Comparison of ENCODE assay signal across 19 cellular contexts in genomic region chr14:104697317-104697703, GRCh38. TPM values are rescaled to one million over a fixed set of nuclear protein-coding genes. Genes with fewer than 3 reads are reported as not detected.
A peak's percentile ranks its signal among the peaks of the same experiment; 100 is the strongest.
DNase-seq lines count a peak whose midpoint lies in the region; ATAC-seq and TF ChIP-seq lines count a peak whose summit lies in the region.
"Had no signal": no experiment of that assay in that cellular context is flagged by ENCODE, and none has a peak within 500 bp of the region (broad histone marks: within the 10 kb centered on the region; RNA-seq: fewer than 3 reads in every experiment).

No MANE protein-coding gene starts in this region.

- no peak for TF ChIP-seq RAD21 in IMR-90 (IDR thresholded peaks at IDR 0.05; ENCODE audit: low read length)

- H2BK15ac ChIP-seq in IMR-90 (ENCODE audit: low read depth, low read length), result no peak overlapping the region

- H3K4ac ChIP-seq in IMR-90 (ENCODE audit: low read depth, low read length), result no peak overlapping the region

- ATAC-seq in IMR-90 (ENCODE audit: low read depth), result no peak
- peak; percentile 6 for ATAC-seq in sciatic nerve

- H3K9me3 ChIP-seq in BLaER1 (no peaks in the 10 kb centered on the region), IMR-90 (ENCODE audit: control insufficient read depth, insufficient read depth, low read length) (no peaks in the 10 kb centered on the region), esophagus muscularis mucosa (no peaks in the 10 kb centered on the region), hepatocyte (ENCODE audit: low read depth) (no peaks in the 10 kb centered on the region)
- H3K9me3 ChIP-seq: MG63 had no signal

- TF ChIP-seq EP300 in esophagus muscularis mucosa (IDR thresholded peaks at IDR 0.05), result no peak

- H3K18ac ChIP-seq in IMR-90 (ENCODE audit: low read depth, low read length), result no peak overlapping the region

- no peak overlapping the region for H3K56ac ChIP-seq in IMR-90 (ENCODE audit: extremely low read depth, insufficient read depth, low read length)

- H2BK5ac ChIP-seq in IMR-90 (ENCODE audit: low read depth, low read length, poor library complexity, severe bottlenecking), result no peak overlapping the region

- H3K4me1 ChIP-seq in BLaER1 (peaks cover 98% of the 10 kb centered on the region), IMR-90 (ENCODE audit: control insufficient read depth, insufficient read depth, low read length) (peaks cover 28% of the 10 kb centered on the region), esophagus muscularis mucosa (peaks cover 85 to 100% (median 93%) of the 10 kb centered on the region in 4 donors), hepatocyte (ENCODE audit: insufficient read depth) (peaks cover 12% of the 10 kb centered on the region)

- dilution Hi-C loops in IMR-90 (cut with HindIII; ENCODE audit: low sequenced_read_pairs, unreplicated experiment), result no loop called here

- H2BK120ac ChIP-seq in IMR-90 (ENCODE audit: low read depth, low read length), result no peak overlapping the region

- peaks cover 38% of the 10 kb centered on the region for H3K79me2 ChIP-seq in hepatocyte

- in situ Hi-C loops in IMR-90 (cut with MboI; ENCODE audit: low sequenced_read_pairs), result no loop called here

- no peak overlapping the region for H2AFZ ChIP-seq in IMR-90 (replicated peaks; ENCODE audit: low read length, poor library complexity)
- H2AFZ ChIP-seq in hepatocyte, result no peak overlapping the region
- H2AFZ ChIP-seq: GM23338 had no signal

- H4K20me1 ChIP-seq in BLaER1, result peaks cover 100% of the 10 kb centered on the region
- H4K20me1 ChIP-seq in IMR-90 (ENCODE audit: insufficient read depth, low read length), result peaks cover 99% of the 10 kb centered on the region
- peaks cover 29% of the 10 kb centered on the region for H4K20me1 ChIP-seq in hepatocyte (ENCODE audit: insufficient read depth, poor library complexity, severe bottlenecking)

- no peak overlapping the region for H3K23ac ChIP-seq in IMR-90 (ENCODE audit: low read depth, low read length)

- H3K4me3 ChIP-seq in BLaER1 (no peak overlapping the region), IMR-90 (ENCODE audit: insufficient read depth, low read depth, low read length) (no peak overlapping the region), esophagus muscularis mucosa (no peak overlapping the region), hepatocyte (no peak overlapping the region)
- H3K4me3 ChIP-seq: GM23338, MG63 had no signal

- H3K4me2 ChIP-seq in BLaER1 (peak overlapping the region; percentile 14; the same call in 1 of the 2 replicates), IMR-90 (ENCODE audit: low read depth, low read length) (no peak overlapping the region), hepatocyte (no peak overlapping the region)
- H3K4me2 ChIP-seq: GM23338 had no signal

- H3K27me3 ChIP-seq in BLaER1 (no peaks in the 10 kb centered on the region), IMR-90 (ENCODE audit: control insufficient read depth, insufficient read depth, low read length) (no peaks in the 10 kb centered on the region), esophagus muscularis mucosa (no peaks in the 10 kb centered on the region), hepatocyte (no peaks in the 10 kb centered on the region)
- H3K27me3 ChIP-seq: MG63 had no signal

- DNase-seq in IMR-90 (no peak), esophagus muscularis mucosa (ENCODE audit: extremely low spot score) (no peak), sciatic nerve (ENCODE audit: low spot score) (no peak), hepatocyte (ENCODE audit: low spot score) (no peak), NCI-H510A treated with DMSO at 0.1 percent for 48 hours (lab: John Stamatoyannopoulos, UW) (no peak), mesenteric fat pad (ENCODE audit: low spot score) (no peak), germinal center (ENCODE audit: low spot score) (no peak)
- DNase-seq: activated naive CD4-positive, alpha-beta T cell treated with Interleukin-2 at 50 U/mL for 16 hours; AML-193; DMS53; glutamatergic neuron; MG63; naive B cell; NCI-H2029 treated with DMSO at 0.1 percent for 48 hours; NCI-H526 treated with DMSO at 0.1 percent for 48 hours; stimulated activated CD8-positive, alpha-beta memory T cell treated with anti-CD3 and anti-CD28 coated beads, Interleukin-4, amount 100 ng/mL, for 48 hours; WERI-Rb-1 had no signal

- H2AK5ac ChIP-seq in IMR-90 (ENCODE audit: low read depth, low read length), result no peak overlapping the region; the same call in 1 of the 2 replicates

- intact Hi-C loops in IMR-90 (cut with micrococcal nuclease), result no loop called here
- intact Hi-C loops in esophagus muscularis mucosa (cut with DNase I), result no loop called here
- intact Hi-C loops in sciatic nerve (cut with DNase I), result no loop called here

- WGBS in IMR-90 (ENCODE audit: extremely low coverage in 2 of 2, insufficient read length in 1 of 2), 2 experiments, result 98% methylated on average over 7 of the region's 10 CpGs; no CpG with 5 or more reads in 1 of the 2 experiments
- 83% methylated on average over 1 of the region's 10 CpGs for WGBS in esophagus muscularis mucosa
- WGBS in hepatocyte (ENCODE audit: low lambda C conversion rate, missing lambda C conversion rate), result 89% methylated on average over 10 of the region's 10 CpGs

- no peak for TF ChIP-seq CTCF in IMR-90 (conservative IDR thresholded peaks at IDR 0.05; ENCODE audit: low read depth, low read length)
- TF ChIP-seq CTCF in esophagus muscularis mucosa (IDR thresholded peaks at IDR 0.05), result no peak
- no peak for TF ChIP-seq CTCF in hepatocyte (IDR thresholded peaks at IDR 0.05; ENCODE audit: poor library complexity)

- H3K14ac ChIP-seq in IMR-90 (replicated peaks; ENCODE audit: low read depth, low read length), result no peak overlapping the region

- BruUV-seq in IMR-90 (replicated peaks; lab: Mats Ljungman, UMichigan), result no TSS peak

- H3K36me3 ChIP-seq in BLaER1 (peaks cover 90% of the 10 kb centered on the region), IMR-90 (ENCODE audit: control insufficient read depth, insufficient read depth, low read length) (peaks cover 39% of the 10 kb centered on the region), esophagus muscularis mucosa (peaks cover 13 to 30% (median 25%) of the 10 kb centered on the region in 4 donors), hepatocyte (replicated peaks; ENCODE audit: insufficient read depth, low read depth) (no peaks in the 10 kb centered on the region)

- peak overlapping the region; percentile 77 for H2AK9ac ChIP-seq in IMR-90 (replicated peaks; ENCODE audit: low read depth, low read length, poor library complexity)

- H3K9ac ChIP-seq in BLaER1 (peak overlapping the region; percentile 55), IMR-90 (ENCODE audit: low read depth, low read length) (no peak overlapping the region)

- H3K79me1 ChIP-seq in IMR-90 (ENCODE audit: low read depth in 1 of 2, low read length in 2 of 2), result peaks cover 12 to 85% of the 10 kb centered on the region in 2 experiments

- peak overlapping the region; percentile 97 for H3K27ac ChIP-seq in BLaER1
- H3K27ac ChIP-seq in IMR-90 (ENCODE audit: insufficient read depth, low read length), result no peak overlapping the region
- peak overlapping the region; percentile 62 to 76 (median 64) for H3K27ac ChIP-seq in esophagus muscularis mucosa (replicated peaks in 1 of 4)
- no peak overlapping the region for H3K27ac ChIP-seq in hepatocyte
- H3K27ac ChIP-seq: WERI-Rb-1 had no signal

- H4K91ac ChIP-seq in IMR-90 (ENCODE audit: insufficient read depth, low read depth, low read length), result no peak overlapping the region

- H4K5ac ChIP-seq in IMR-90 (ENCODE audit: low read depth, low read length), result no peak overlapping the region

- no peaks in the 10 kb centered on the region for H3K9me2 ChIP-seq in hepatocyte (replicated peaks; ENCODE audit: insufficient read depth)

- TF ChIP-seq POLR2A in IMR-90 (IDR thresholded peaks at IDR 0.05; ENCODE audit: low read depth, low read length) (no peak), esophagus muscularis mucosa (IDR thresholded peaks at IDR 0.05; ENCODE audit: low read depth) (no peak)

- CTCF ChIA-PET in IMR-90 (lab: Yijun Ruan, JAX), result interaction anchor here (0.8 to 1.0 kb wide), 2 partner anchors 12 to 16 kb away, joined by 3 read pairs; no protein-coding TSS in a partner anchor

- POLR2A ChIA-PET in IMR-90 (lab: Charles Lee; ENCODE audit: unreplicated experiment), result interaction anchor here (0.6 kb wide), 1 partner anchor 288 kb away, joined by 9 read pairs; the partner anchor contains the start of gene CLBA1

- no peak overlapping the region for H4K8ac ChIP-seq in IMR-90 (ENCODE audit: low read depth in 2 of 2, low read length in 2 of 2)

- H3K9me1 ChIP-seq in IMR-90 (ENCODE audit: insufficient read depth, low read length), result no peaks in the 10 kb centered on the region; the same call in 1 of the 2 replicates

- no peak overlapping the region for H2BK20ac ChIP-seq in IMR-90 (ENCODE audit: low read depth, low read length)

TF ChIP-seq in IMR-90, 13 proteins besides CTCF, POLR2A, EP300 and RAD21 (continues in another document):
- TF ChIP-seq, protein P1, sequence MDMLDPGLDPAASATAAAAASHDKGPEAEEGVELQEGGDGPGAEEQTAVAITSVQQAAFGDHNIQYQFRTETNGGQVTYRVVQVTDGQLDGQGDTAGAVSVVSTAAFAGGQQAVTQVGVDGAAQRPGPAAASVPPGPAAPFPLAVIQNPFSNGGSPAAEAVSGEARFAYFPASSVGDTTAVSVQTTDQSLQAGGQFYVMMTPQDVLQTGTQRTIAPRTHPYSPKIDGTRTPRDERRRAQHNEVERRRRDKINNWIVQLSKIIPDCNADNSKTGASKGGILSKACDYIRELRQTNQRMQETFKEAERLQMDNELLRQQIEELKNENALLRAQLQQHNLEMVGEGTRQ (IDR thresholded peaks at IDR 0.05; ENCODE audit: low read depth, low read length), result no peak

RNA-seq across cellular contexts. Expression of gene INF2, which starts 7.9 kb away (rescaled TPM):
- total RNA-seq in IMR-90 (2012; rRNA removed) (16.8 and 20.0 TPM in 2 replicates), esophagus muscularis mucosa (100 to 1,000 TPM in 1 of 4 donors, 10 to 100 TPM in 3; 51.5 to 129 (median 66.7) TPM), sciatic nerve (343 TPM), hepatocyte (24.2 and 31.6 TPM in 2 replicates), mesenteric fat pad (160 TPM)
- polyA plus RNA-seq in IMR-90 (2012; rRNA removed) (62.1 and 76.2 TPM in 2 replicates), hepatocyte (23.8 and 34.0 TPM in 2 replicates)
- 39.3 and 68.1 TPM in 2 replicates for polyA plus RNA-seq in IMR-90 (2012; cell fraction: cytosol; rRNA removed)
- 179 and 366 TPM in 2 replicates for polyA plus RNA-seq in IMR-90 (2012; cell fraction: nucleus; rRNA removed; ENCODE audit: low replicate concordance)

RNA-seq across cellular contexts. Expression of gene ADSS1, which starts 26.7 kb away (rescaled TPM):
- total RNA-seq in IMR-90 (2012; rRNA removed), result 1.8 and 2.5 TPM in 2 replicates
- polyA plus RNA-seq in IMR-90 (2012; rRNA removed), result 3.9 and 5.2 TPM in 2 replicates
- polyA plus RNA-seq in IMR-90 (2012; cell fraction: cytosol; rRNA removed), result 5.9 and 6.5 TPM in 2 replicates
- polyA plus RNA-seq in IMR-90 (2012; cell fraction: nucleus; rRNA removed; ENCODE audit: low replicate concordance), result 28.6 and 32.1 TPM in 2 replicates
- 1 to 10 TPM; 4.3 to 7.9 (median 5.7) TPM for total RNA-seq in esophagus muscularis mucosa
- 11.5 TPM for total RNA-seq in sciatic nerve
- total RNA-seq in hepatocyte, result 3.1 and 3.8 TPM in 2 replicates
- 5.1 and 7.6 TPM in 2 replicates for polyA plus RNA-seq in hepatocyte
- 5.2 TPM for total RNA-seq in mesenteric fat pad

RNA-seq across cellular contexts. Expression of gene SIVA1, which starts 55.6 kb away (rescaled TPM):
- 132 and 166 TPM in 2 replicates for total RNA-seq in IMR-90 (2012; rRNA removed)
- polyA plus RNA-seq in IMR-90 (2012; rRNA removed), result 184 and 248 TPM in 2 replicates
- 392 and 403 TPM in 2 replicates for polyA plus RNA-seq in IMR-90 (2012; cell fraction: cytosol; rRNA removed)
- polyA plus RNA-seq in IMR-90 (2012; cell fraction: nucleus; rRNA removed; ENCODE audit: low replicate concordance), result 69.2 and 188 TPM in 2 replicates
- total RNA-seq in esophagus muscularis mucosa, result 100 to 1,000 TPM; 207 to 324 (median 290) TPM
- 56.6 TPM for total RNA-seq in sciatic nerve
- total RNA-seq in hepatocyte, result 163 and 218 TPM in 2 replicates
- 140 and 149 TPM in 2 replicates for polyA plus RNA-seq in hepatocyte
- 60.0 TPM for total RNA-seq in mesenteric fat pad

Comparison
In these comparisons a context has a peak if more than half of its experiments do, and no peak if none do; other contexts are left out.
1. H3K27ac ChIP-seq: peak in BLaER1 (single experiment) and esophagus muscularis mucosa (4 of 4); none in IMR-90 (single experiment) and hepatocyte (single experiment).